Comparison of ENCODE assay signal across 8 cellular contexts in genomic region chr7:35694784-35695627, GRCh38. TPM values are rescaled to one million over a fixed set of nuclear protein-coding genes. Genes with fewer than 3 reads are reported as not detected.
DNase-seq lines count a peak whose midpoint lies in the region; ATAC-seq and TF ChIP-seq lines count a peak whose summit lies in the region.

HERPUD2 (minus strand) TSS chr7:35695135; CDS start chr7:35694330, 805 bp downstream.

- peak within 1 kb of the TSS; percentile 79 to 98 for H3K4me3 ChIP-seq in mucosa of rectum (ENCODE audit: low read length in 2 of 2)

- H3K4me3 Mint-ChIP-seq in activated T-cell treated with anti-CD3 and anti-CD28 coated beads, Interleukin-2, amount 50 U/mL, for 24 hours: peak within 1 kb of the TSS; percentile 89

- H3K9me3 Mint-ChIP-seq in activated T-cell treated with anti-CD3 and anti-CD28 coated beads, Interleukin-2, amount 50 U/mL, for 24 hours: peaks cover 2% of the 10 kb centered on the region

- no peaks in the 10 kb centered on the region for H3K27me3 Mint-ChIP-seq in activated T-cell treated with anti-CD3 and anti-CD28 coated beads, Interleukin-2, amount 50 U/mL, for 24 hours

- H3K27ac Mint-ChIP-seq in activated T-cell treated with anti-CD3 and anti-CD28 coated beads, Interleukin-2, amount 50 U/mL, for 24 hours: peak within 1 kb of the TSS; percentile 98

- peaks cover 39% of the 10 kb centered on the region for H3K36me3 Mint-ChIP-seq in activated T-cell treated with anti-CD3 and anti-CD28 coated beads, Interleukin-2, amount 50 U/mL, for 24 hours (ENCODE audit: low read depth)

- TF ChIP-seq POLR2A in erythroblast (IDR thresholded peaks at IDR 0.05; ENCODE audit: low read length): peak; percentile 97

- peaks cover 64% of the 10 kb centered on the region for H3K4me1 Mint-ChIP-seq in activated T-cell treated with anti-CD3 and anti-CD28 coated beads, Interleukin-2, amount 50 U/mL, for 24 hours (ENCODE audit: low read depth)

- peaks cover 12 to 15% of the 10 kb centered on the region in 2 donors for H3K4me1 ChIP-seq in mucosa of rectum (ENCODE audit: control insufficient read depth in 2 of 2, insufficient read depth in 2 of 2, low read length in 2 of 2)

- no peaks in the 10 kb centered on the region for H3K9me3 ChIP-seq in mucosa of rectum (ENCODE audit: control insufficient read depth in 2 of 2, low read length in 2 of 2)

- peak within 1 kb of the TSS; percentile 93 to 98 for H3K9ac ChIP-seq in mucosa of rectum (ENCODE audit: low read depth in 1 of 2, low read length in 2 of 2)

- H3K36me3 ChIP-seq in mucosa of rectum (ENCODE audit: control insufficient read depth in 2 of 2, insufficient read depth in 2 of 2, low read length in 2 of 2): no peaks in the 10 kb centered on the region

- DNase-seq in DMS79 (lab: John Stamatoyannopoulos, UW): peak; percentile 78
- DNase-seq in KG1 (lab: John Stamatoyannopoulos, UW): peak; percentile 82
- DNase-seq in activated T-cell treated with anti-CD3 and anti-CD28 coated beads, Interleukin-2, amount 50 U/mL, for 24 hours: peak; percentile 93
- peak; percentile 93 to 95 for DNase-seq in erythroblast (lab: John Stamatoyannopoulos, UW)
- peak; percentile 71 to 80 for DNase-seq in stimulated activated CD8-positive, alpha-beta memory T cell treated with anti-CD3 and anti-CD28 coated beads, Interleukin-4, amount 100 ng/mL, for 4 hours (ENCODE audit: low read depth in 2 of 2, low spot score in 1 of 2)

- peak within 1 kb of the TSS; percentile 94 to 96 for H3K27ac ChIP-seq in mucosa of rectum (ENCODE audit: low read depth in 2 of 2, low read length in 2 of 2)

- peak; percentile 89 for ATAC-seq in GM21737 (IDR thresholded peaks at IDR 0.05; ENCODE audit: unreplicated experiment)

- H3K27me3 ChIP-seq in mucosa of rectum (ENCODE audit: control insufficient read depth in 2 of 2, insufficient read depth in 2 of 2, low read length in 2 of 2): no peaks in the 10 kb centered on the region

TF ChIP-seq in PFSK-1, 5 proteins besides CTCF, POLR2A, EP300 and RAD21:
- TF ChIP-seq, protein P1, sequence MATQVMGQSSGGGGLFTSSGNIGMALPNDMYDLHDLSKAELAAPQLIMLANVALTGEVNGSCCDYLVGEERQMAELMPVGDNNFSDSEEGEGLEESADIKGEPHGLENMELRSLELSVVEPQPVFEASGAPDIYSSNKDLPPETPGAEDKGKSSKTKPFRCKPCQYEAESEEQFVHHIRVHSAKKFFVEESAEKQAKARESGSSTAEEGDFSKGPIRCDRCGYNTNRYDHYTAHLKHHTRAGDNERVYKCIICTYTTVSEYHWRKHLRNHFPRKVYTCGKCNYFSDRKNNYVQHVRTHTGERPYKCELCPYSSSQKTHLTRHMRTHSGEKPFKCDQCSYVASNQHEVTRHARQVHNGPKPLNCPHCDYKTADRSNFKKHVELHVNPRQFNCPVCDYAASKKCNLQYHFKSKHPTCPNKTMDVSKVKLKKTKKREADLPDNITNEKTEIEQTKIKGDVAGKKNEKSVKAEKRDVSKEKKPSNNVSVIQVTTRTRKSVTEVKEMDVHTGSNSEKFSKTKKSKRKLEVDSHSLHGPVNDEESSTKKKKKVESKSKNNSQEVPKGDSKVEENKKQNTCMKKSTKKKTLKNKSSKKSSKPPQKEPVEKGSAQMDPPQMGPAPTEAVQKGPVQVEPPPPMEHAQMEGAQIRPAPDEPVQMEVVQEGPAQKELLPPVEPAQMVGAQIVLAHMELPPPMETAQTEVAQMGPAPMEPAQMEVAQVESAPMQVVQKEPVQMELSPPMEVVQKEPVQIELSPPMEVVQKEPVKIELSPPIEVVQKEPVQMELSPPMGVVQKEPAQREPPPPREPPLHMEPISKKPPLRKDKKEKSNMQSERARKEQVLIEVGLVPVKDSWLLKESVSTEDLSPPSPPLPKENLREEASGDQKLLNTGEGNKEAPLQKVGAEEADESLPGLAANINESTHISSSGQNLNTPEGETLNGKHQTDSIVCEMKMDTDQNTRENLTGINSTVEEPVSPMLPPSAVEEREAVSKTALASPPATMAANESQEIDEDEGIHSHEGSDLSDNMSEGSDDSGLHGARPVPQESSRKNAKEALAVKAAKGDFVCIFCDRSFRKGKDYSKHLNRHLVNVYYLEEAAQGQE (IDR thresholded peaks at IDR 0.05; ENCODE audit: insufficient read depth in 1 of 2, low read depth in 2 of 2, low read length in 2 of 2): peak in 1 of 2 experiments; percentile 21; a peak in 1 of 4 replicates
- TF ChIP-seq TAF1 (IDR thresholded peaks at IDR 0.05; ENCODE audit: borderline replicate concordance, insufficient read depth, low read length) (0 out of 2 replicates have a peak, but pooled peaks have one; percentile 52), POLR2AphosphoS5 (IDR thresholded peaks at IDR 0.05; ENCODE audit: low read depth, low read length) (peak; percentile 94), FOXP2 (optimal IDR thresholded peaks at IDR 0.05; ENCODE audit: borderline replicate concordance, extremely low read depth, extremely low read length, insufficient read depth) (peak; percentile 97), SIN3A (IDR thresholded peaks at IDR 0.05; ENCODE audit: borderline replicate concordance, insufficient read depth, low read length) (peak; percentile 93; the same call in 1 of the 2 replicates)
TF ChIP-seq in PFSK-1: peak in this region for 5.

RNA-seq across cellular contexts. Expression of gene HERPUD2, which starts in this region (rescaled TPM):
- polyA plus RNA-seq in PFSK-1 (2012; ENCODE audit: insufficient read length, low read depth): 19.2 TPM

Comparison
In these comparisons a context has a peak if more than half of its experiments do, and no peak if none do; other contexts are left out.
1. Peak in every context shown above with its lines: DNase-seq, ATAC-seq, H3K4me3 ChIP-seq and H3K27ac ChIP-seq.